1 cellular context compared by ENCODE assay signal in genomic region chr5:134845852-134846640, GRCh38.
TF ChIP-seq lines count a peak whose summit lies in the region.

Gene C5orf24 (plus strand): TSS chr5:134845968. CDS start chr5:134854901, 8,933 bp downstream.

TF ChIP-seq in K562, 482 proteins besides CTCF, POLR2A, EP300 and RAD21 (continued from another document and continues in another):
- TF ChIP-seq ZNF449 (CRISPR knock-in tag; IDR thresholded peaks at IDR 0.05) (no peak), ZNF354B (CRISPR knock-in tag; IDR thresholded peaks at IDR 0.05) (no peak), NCOA4 (IDR thresholded peaks at IDR 0.05; ENCODE audit: partially characterized antibody) (no peak), SMAD3 (CRISPR knock-in tag; conservative IDR thresholded peaks at IDR 0.05) (no peak), RBFOX2 (IDR thresholded peaks at IDR 0.05; ENCODE audit: low read depth, low read length) (peak; percentile 99), CTCFL (IDR thresholded peaks at IDR 0.05; ENCODE audit: borderline replicate concordance, insufficient read depth, low read depth, low read length, poor library complexity, severe bottlenecking) (peak; percentile 10), ZBTB9 (CRISPR knock-in tag; IDR thresholded peaks at IDR 0.05) (peak; percentile 86), FOXP1 (CRISPR knock-in tag; IDR thresholded peaks at IDR 0.05) (peak; percentile 94), RBM17 (IDR thresholded peaks at IDR 0.05; ENCODE audit: borderline replicate concordance, low read depth, low read length) (no peak), SMARCA5 (IDR thresholded peaks at IDR 0.05) (no peak), POLR2B (IDR thresholded peaks at IDR 0.05; ENCODE audit: low read depth, partially characterized antibody) (peak; percentile 66), ZBTB2 (IDR thresholded peaks at IDR 0.05) (peak; percentile 95), CEBPZ (IDR thresholded peaks at IDR 0.05; ENCODE audit: borderline replicate concordance, low read depth, low read length) (no peak), CCNT2 (IDR thresholded peaks at IDR 0.05; ENCODE audit: borderline replicate concordance, extremely low read depth, insufficient read length, low read depth, low read length) (peak; percentile 97), ZNF124 (CRISPR knock-in tag; IDR thresholded peaks at IDR 0.05) (no peak), BCOR (IDR thresholded peaks at IDR 0.05) (no peak), VEZF1 (CRISPR knock-in tag; IDR thresholded peaks at IDR 0.05) (peak; percentile 73), KDM5B (IDR thresholded peaks at IDR 0.05; ENCODE audit: insufficient replicate concordance, low read depth, low read length) (peak; percentile 93), ZHX1 (conservative IDR thresholded peaks at IDR 0.05; ENCODE audit: low read length) (no peak), MLX (CRISPR knock-in tag; conservative IDR thresholded peaks at IDR 0.05) (peak in 1 of 2 experiments; percentile 46; a peak in 1 of 4 replicates), HNRNPK (IDR thresholded peaks at IDR 0.05; ENCODE audit: low read depth, low read length, poor library complexity, severe bottlenecking) (no peak), STAT5A (IDR thresholded peaks at IDR 0.05; ENCODE audit: borderline replicate concordance, low read length) (no peak), NONO (IDR thresholded peaks at IDR 0.05; ENCODE audit: low read depth in 2 of 2, low read length in 1 of 2) (peak; percentile 93 to 99), GABPA (tag; conservative IDR thresholded peaks at IDR 0.05; ENCODE audit: low read depth) (peak; percentile 85), MCM2 (IDR thresholded peaks at IDR 0.05; ENCODE audit: low read depth) (no peak), ASH1L (IDR thresholded peaks at IDR 0.05; ENCODE audit: borderline replicate concordance, low read depth, partially characterized antibody) (no peak), NR2C2 (CRISPR knock-in tag; IDR thresholded peaks at IDR 0.05) (peak; percentile 84), NR2C2 (tag; IDR thresholded peaks at IDR 0.05) (peak; percentile 98), ZNF76 (CRISPR knock-in tag; IDR thresholded peaks at IDR 0.05; ENCODE audit: borderline replicate concordance) (no peak), RFX5 (IDR thresholded peaks at IDR 0.05; ENCODE audit: low read depth, low read length) (no peak), ZNF785 (CRISPR knock-in tag; IDR thresholded peaks at IDR 0.05) (no peak), THRA (IDR thresholded peaks at IDR 0.05) (no peak), ILK (tag; IDR thresholded peaks at IDR 0.05; ENCODE audit: borderline replicate concordance, low read depth) (no peak), USF1 (CRISPR knock-in tag; IDR thresholded peaks at IDR 0.05) (peak; percentile 50; the same call in 1 of the 2 replicates), THRAP3 (IDR thresholded peaks at IDR 0.05; ENCODE audit: borderline replicate concordance) (no peak), MBD1 (CRISPR knock-in tag; IDR thresholded peaks at IDR 0.05) (no peak), HES1 (IDR thresholded peaks at IDR 0.05; ENCODE audit: low read depth) (no peak), NFIC (IDR thresholded peaks at IDR 0.05) (peak; percentile 91), TRIM24 (IDR thresholded peaks at IDR 0.05) (no peak), ZKSCAN8 (CRISPR knock-in tag; IDR thresholded peaks at IDR 0.05) (no peak), NEUROD1 (IDR thresholded peaks at IDR 0.05; ENCODE audit: borderline replicate concordance, low read depth, low read length, partially characterized antibody) (no peak), GATAD2B (IDR thresholded peaks at IDR 0.05; ENCODE audit: borderline replicate concordance) (peak; percentile 29; the same call in 1 of the 2 replicates)
